ENCODE assay signal across 12 cellular contexts in genomic region chr10:103676058-103676785, GRCh38.
DNase-seq lines count a peak whose midpoint lies in the region; ATAC-seq and TF ChIP-seq lines count a peak whose summit lies in the region.
"Had no signal": no experiment of that assay in that cellular context is flagged by ENCODE, and none has a peak within 500 bp of the region (broad histone marks: within the 10 kb centered on the region; RNA-seq: fewer than 3 reads in every experiment).

No MANE protein-coding gene starts in this region.

- peak; percentile 60 for TF ChIP-seq EP300 in ovary (IDR thresholded peaks at IDR 0.05)

- TF ChIP-seq POLR2A in Peyer's patch (IDR thresholded peaks at IDR 0.05) (no peak), ovary (IDR thresholded peaks at IDR 0.05) (no peak)

- peaks cover 0 to 32% (median 15%) of the 10 kb centered on the region in 4 donors for H3K4me1 ChIP-seq in Peyer's patch
- H3K4me1 ChIP-seq in ovary (ENCODE audit: insufficient read depth): peaks cover 18% of the 10 kb centered on the region

- intact Hi-C loops in ovary (cut with DNase I): no loop called here

- no peak for ATAC-seq in GM21447 (IDR thresholded peaks at IDR 0.05; ENCODE audit: unreplicated experiment)
- ATAC-seq: Panc1 had no signal

- H3K27me3 ChIP-seq in Peyer's patch (no peaks in the 10 kb centered on the region), ovary (no peaks in the 10 kb centered on the region)

- WGBS in ovary, 3 donors: 63 to 68% (median 66%) methylated on average over 6 to 7 of the region's 7 CpGs

- H3K9me3 ChIP-seq in Peyer's patch: no peaks in the 10 kb centered on the region
- H3K9me3 ChIP-seq in ovary: no peaks in the 10 kb centered on the region
- H3K9me3 ChIP-seq: neutrophil had no signal

- peak overlapping the region; percentile 23 to 87 (median 78) for H3K27ac ChIP-seq in Peyer's patch
- H3K27ac ChIP-seq in ovary: peak overlapping the region; percentile 73 to 88
- H3K27ac ChIP-seq: neutrophil had no signal

- H3K4me3 ChIP-seq in Peyer's patch (no peak overlapping the region), ovary (peak overlapping the region; percentile 10)

- DNase-seq in AG08395 (ENCODE audit: low spot score): peak; percentile 53
- peak in 1 of 3 donors; percentile 71 for DNase-seq in Peyer's patch
- peak; percentile 87 for DNase-seq in fibroblast of gingiva (ENCODE audit: low read depth)
- DNase-seq in ovary: peak in 4 of 5 donors; percentile 43 to 72 (median 51)
- no peak for DNase-seq in NCI-H2029 (lab: John Stamatoyannopoulos, UW)
- no peak for DNase-seq in HK-2 (ENCODE audit: unreplicated experiment)
- DNase-seq in effector CD8-positive, alpha-beta T cell (lab: John Stamatoyannopoulos, UW): no peak
- DNase-seq: activated CD8-positive, alpha-beta memory T cell treated with anti-CD3 and anti-CD28 coated beads, Interleukin-2, amount 50 U/mL, for 4 hours; COR-L47 had no signal

- no peaks in the 10 kb centered on the region for H3K36me3 ChIP-seq in Peyer's patch
- no peaks in the 10 kb centered on the region for H3K36me3 ChIP-seq in ovary
- H3K36me3 ChIP-seq: neutrophil had no signal

- TF ChIP-seq CTCF in Peyer's patch (IDR thresholded peaks at IDR 0.05) (no peak), ovary (IDR thresholded peaks at IDR 0.05) (no peak)

Comparison
In these comparisons a context has a peak if more than half of its experiments do, and no peak if none do; other contexts are left out.
1. DNase-seq: peak in AG08395 (single experiment), fibroblast of gingiva (single experiment) and ovary (4 of 5); none in NCI-H2029 (single experiment), HK-2 (single experiment) and effector CD8-positive, alpha-beta T cell (single experiment).